ENCODE assay signal across 24 cellular contexts in the genomic region with DNA sequence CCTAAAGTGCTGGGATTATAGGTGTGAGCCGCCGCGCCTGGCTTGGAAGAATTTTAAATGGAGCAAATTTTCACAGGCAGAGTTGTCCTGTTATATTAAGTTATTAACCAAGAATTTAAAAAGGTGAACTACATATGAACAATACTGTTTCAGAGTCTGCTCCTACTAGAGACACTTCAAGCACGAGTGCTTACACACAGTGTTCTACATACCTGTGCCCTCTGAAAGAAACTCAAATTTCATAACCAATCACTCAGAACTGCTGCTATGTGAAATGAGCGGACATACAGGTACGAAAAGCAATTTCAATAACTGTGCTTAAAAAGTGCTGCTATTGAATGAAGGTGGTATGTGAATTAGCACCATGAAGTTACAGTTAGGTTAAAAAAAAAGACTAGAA.
"Had no signal": no experiment of that assay in that cellular context is flagged by ENCODE, and none has a peak within 500 bp of the region (broad histone marks: within the 10 kb centered on the region; RNA-seq: fewer than 3 reads in every experiment).

No MANE protein-coding gene starts in this region.

- H3K27me3 ChIP-seq: dorsolateral prefrontal cortex, esophagus muscularis mucosa, foreskin keratinocyte, gastroesophageal sphincter, heart left ventricle, hepatocyte had no signal

- FAIRE-seq: colon, endothelial cell of umbilical vein, frontal cortex, kidney had no signal

- DNase-seq: dermis blood vessel endothelial cell; dorsolateral prefrontal cortex; effector CD4-positive, alpha-beta T cell; effector memory CD4-positive, alpha-beta T cell; foreskin keratinocyte; heart left ventricle; hypothalamus; immature natural killer cell; islet precursor cell; kidney; kidney glomerular epithelial cell; left colon; left ventricle myocardium superior; mesenchymal stem cell; mucosa of descending colon; naive B cell had no signal

- ATAC-seq: foreskin keratinocyte, gastroesophageal sphincter, heart left ventricle, left colon, left lobe of liver, left ventricle myocardium superior, mucosa of descending colon had no signal

- H3K9me3 ChIP-seq: esophagus muscularis mucosa, gastroesophageal sphincter, heart left ventricle, mucosa of descending colon had no signal

- H3K27ac ChIP-seq: coronary artery, dorsolateral prefrontal cortex, foreskin keratinocyte, gastroesophageal sphincter, hepatocyte had no signal

- H3K4me3 ChIP-seq: coronary artery, dorsolateral prefrontal cortex, esophagus muscularis mucosa, gastroesophageal sphincter, heart left ventricle, hepatocyte, mucosa of descending colon had no signal
